Comparison of ENCODE assay signal across 11 cellular contexts in genomic region chr2:173119069-173119807, GRCh38. TPM values are rescaled to one million over a fixed set of nuclear protein-coding genes. Genes with fewer than 3 reads are reported as not detected.
DNase-seq lines count a peak whose midpoint lies in the region; ATAC-seq, FAIRE-seq and TF ChIP-seq lines count a peak whose summit lies in the region.
"Had no signal": no experiment of that assay in that cellular context is flagged by ENCODE, and none has a peak within 500 bp of the region (broad histone marks: within the 10 kb centered on the region; RNA-seq: fewer than 3 reads in every experiment).

No MANE protein-coding gene starts in this region.

- H3K4me3 ChIP-seq in breast epithelium (no peak overlapping the region), small intestine (ENCODE audit: low read depth in 1 of 2, low read length in 2 of 2) (no peak overlapping the region)
- H3K4me3 ChIP-seq: HAP-1, SK-N-MC had no signal

- 50 to 60% (median 54%) methylated on average over 5 of the region's 5 CpGs for WGBS in small intestine, 3 donors

- DNase-seq in NCI-H1092 (lab: John Stamatoyannopoulos, UW) (peak; percentile 73), breast epithelium (ENCODE audit: low spot score in 2 of 2) (peak in 1 of 2 donors; percentile 30), posterior vena cava (ENCODE audit: low spot score) (peak; percentile 59), CD14-positive monocyte (ENCODE audit: low spot score) (no peak), SIG-M5 (lab: John Stamatoyannopoulos, UW) (no peak), UCSD-AML1 (lab: John Stamatoyannopoulos, UW; ENCODE audit: unreplicated experiment) (no peak), small intestine (no peak)
- DNase-seq: KG1 had no signal

- H3K27ac ChIP-seq in breast epithelium (peak overlapping the region; percentile 36 to 46), small intestine (ENCODE audit: low read depth in 1 of 2, low read length in 1 of 2) (no peak overlapping the region)
- H3K27ac ChIP-seq: SK-N-MC had no signal

- peaks cover 12 to 28% of the 10 kb centered on the region in 2 donors for H3K36me3 Mint-ChIP-seq in CD14-positive monocyte

- peak; percentile 41 for ATAC-seq in GM18867 (IDR thresholded peaks at IDR 0.05; ENCODE audit: unreplicated experiment)

- H3K36me3 ChIP-seq in breast epithelium (no peaks in the 10 kb centered on the region), small intestine (ENCODE audit: control insufficient read depth in 2 of 2, insufficient read depth in 2 of 2, low read length in 2 of 2) (no peaks in the 10 kb centered on the region)
- H3K36me3 ChIP-seq: HAP-1 had no signal

- H3K4me1 Mint-ChIP-seq in CD14-positive monocyte = peaks cover 32% of the 10 kb centered on the region

- no peak for FAIRE-seq in small intestine (lab: Jason Lieb, UNC)

- no peak for TF ChIP-seq CTCF in breast epithelium (IDR thresholded peaks at IDR 0.05)
- TF ChIP-seq CTCF in CD14-positive monocyte (IDR thresholded peaks at IDR 0.05) = no peak

- H3K27me3 ChIP-seq in breast epithelium (no peaks in the 10 kb centered on the region), small intestine (ENCODE audit: control insufficient read depth in 2 of 2, insufficient read depth in 2 of 2, low read length in 2 of 2) (no peaks in the 10 kb centered on the region)

- peaks cover 0 to 2% (median 2%) of the 10 kb centered on the region in 3 donors for H3K27me3 Mint-ChIP-seq in CD14-positive monocyte (ENCODE audit: low read depth in 3 of 3)

- no peak overlapping the region for H3K4me3 Mint-ChIP-seq in CD14-positive monocyte

- peak overlapping the region in 2 of 7 donors; percentile 42 to 80 for H3K27ac Mint-ChIP-seq in CD14-positive monocyte

- H3K9me3 ChIP-seq in breast epithelium (no peaks in the 10 kb centered on the region), small intestine (ENCODE audit: control insufficient read depth, low read depth) (no peaks in the 10 kb centered on the region)
- H3K9me3 ChIP-seq: HAP-1 had no signal

- intact Hi-C loops in breast epithelium (cut with DNase I; ENCODE audit: low total_unique reads) (no loop called here), posterior vena cava (cut with DNase I) (no loop called here), CD14-positive monocyte (cut with micrococcal nuclease) (no loop called here)

- TF ChIP-seq POLR2A in breast epithelium (IDR thresholded peaks at IDR 0.05) = no peak

- H3K4me1 ChIP-seq in breast epithelium = no peaks in the 10 kb centered on the region
- no peaks in the 10 kb centered on the region for H3K4me1 ChIP-seq in small intestine (ENCODE audit: control insufficient read depth in 2 of 2, insufficient read depth in 1 of 2, low read depth in 1 of 2, low read length in 1 of 2)

- peaks cover 0 to 2% (median 0%) of the 10 kb centered on the region in 7 donors for H3K9me3 Mint-ChIP-seq in CD14-positive monocyte

RNA-seq across cellular contexts. Expression of gene MAP3K20, which starts 43.6 kb away (rescaled TPM):
- total RNA-seq in breast epithelium = 10 to 100 TPM; 34.8 to 67.0 (median 42.9) TPM
- total RNA-seq in posterior vena cava = 100 to 1,000 TPM; 138 to 167 TPM
- 10 to 100 TPM; 21.6 to 30.7 TPM for polyA plus RNA-seq in CD14-positive monocyte
- polyA plus RNA-seq in small intestine = 10 to 100 TPM in 1 of 3 donors, 1 to 10 TPM in 2; 2.0 to 21.9 (median 5.1) TPM

Comparison
In these comparisons a context has a peak if more than half of its experiments do, and no peak if none do; other contexts are left out.
1. DNase-seq: peak in NCI-H1092 (single experiment) and posterior vena cava (single experiment); none in CD14-positive monocyte (single experiment), SIG-M5 (single experiment), UCSD-AML1 (single experiment) and small intestine (single experiment).
2. H3K27ac ChIP-seq: peak in breast epithelium (2 of 2); none in small intestine (0 of 2).